In genomic region chrX:115053223-115053622, GRCh38 we compare ENCODE assay signal across 2 cellular contexts.
TF ChIP-seq lines count a peak whose summit lies in the region.

No MANE protein-coding gene starts in this region.

TF ChIP-seq in HepG2, 621 proteins besides CTCF, POLR2A, EP300 and RAD21:
- TF ChIP-seq ZUFSP (CRISPR knock-in tag; IDR thresholded peaks at IDR 0.05; ENCODE audit: borderline replicate concordance) (no peak), TBP (CRISPR knock-in tag; IDR thresholded peaks at IDR 0.05) (no peak), ZNF20 (CRISPR knock-in tag; IDR thresholded peaks at IDR 0.05) (no peak), CSRNP1 (CRISPR knock-in tag; IDR thresholded peaks at IDR 0.05) (no peak), ZKSCAN1 (IDR thresholded peaks at IDR 0.05; ENCODE audit: low read length) (peak; percentile 67; the same call in 1 of the 2 replicates), ZNF891 (CRISPR knock-in tag; IDR thresholded peaks at IDR 0.05) (no peak), UBTF (CRISPR knock-in tag; IDR thresholded peaks at IDR 0.05) (no peak), SMARCC2 (IDR thresholded peaks at IDR 0.05) (no peak), ZNF512 (CRISPR knock-in tag; IDR thresholded peaks at IDR 0.05) (no peak)

TF ChIP-seq in K562, 482 proteins besides CTCF, POLR2A, EP300 and RAD21:
- TF ChIP-seq ZSCAN32 (CRISPR knock-in tag; IDR thresholded peaks at IDR 0.05) (no peak), ZNF778 (CRISPR knock-in tag; IDR thresholded peaks at IDR 0.05) (no peak), NR2C2 (CRISPR knock-in tag; IDR thresholded peaks at IDR 0.05) (no peak), NR2C2 (tag; IDR thresholded peaks at IDR 0.05) (no peak), MLLT1 (IDR thresholded peaks at IDR 0.05) (no peak), ZKSCAN1 (IDR thresholded peaks at IDR 0.05; ENCODE audit: low read depth, low read length) (peak; percentile 95), MTA1 (IDR thresholded peaks at IDR 0.05; ENCODE audit: borderline replicate concordance) (no peak)
